Comparison of ENCODE assay signal across 24 cellular contexts in the genomic region with DNA sequence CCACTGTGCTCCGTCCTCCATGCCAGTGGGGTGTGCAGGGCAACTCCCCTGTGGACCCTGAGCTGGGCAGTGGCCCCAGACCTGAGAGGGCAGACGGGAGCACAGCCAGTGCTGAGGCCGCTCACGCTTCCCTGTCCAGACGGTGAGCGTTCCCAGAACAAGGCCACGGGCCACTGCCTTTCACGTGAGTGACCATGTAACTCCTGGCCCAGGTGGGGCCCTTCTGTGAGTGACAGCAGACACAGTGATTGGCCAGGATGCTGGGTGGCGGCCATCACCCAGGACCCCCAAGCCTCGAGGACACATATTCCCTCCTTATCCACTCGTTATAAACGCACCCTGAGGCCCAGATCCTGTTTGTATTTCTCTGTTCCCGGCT. TPM values are rescaled to one million over a fixed set of nuclear protein-coding genes. Genes with fewer than 3 reads are reported as not detected.
"Had no signal": no experiment of that assay in that cellular context is flagged by ENCODE, and none has a peak within 500 bp of the region (broad histone marks: within the 10 kb centered on the region; RNA-seq: fewer than 3 reads in every experiment).

No MANE protein-coding gene starts in this region.

- H3K9me3 ChIP-seq: ovary had no signal

- H3K4me2 ChIP-seq: hepatocyte had no signal

- H3K36me3 ChIP-seq: ovary, tibial nerve had no signal

- H3K79me2 ChIP-seq: hepatocyte had no signal

- H3K4me3 ChIP-seq: hepatocyte, ovary, tibial nerve had no signal

- H3K9me3 Mint-ChIP-seq: activated naive CD4-positive, alpha-beta T cell treated with anti-CD3 and anti-CD28 coated beads, Interleukin-2, amount 50 U/mL, for 72 hours; activated T-cell treated with anti-CD3 and anti-CD28 coated beads, Interleukin-2, amount 50 U/mL, for 24 hours; activated T-helper 17 cell treated with anti-CD3 and anti-CD28 coated beads, Interleukin-2, amount 50 U/mL, for 72 hours; dendritic cell treated with granulocyte-macrophage colony-stimulating factor and Interleukin-4, amounts not matched to agents 40 ng/mL and 50 ng/mL, for 4 days; stimulated activated effector memory CD8-positive, alpha-beta T cell treated with anti-CD3 and anti-CD28 coated beads, Interleukin-12 subunit alpha, Interleukin-12 subunit beta, amount 100 ng/mL, for 72 hours; stimulated activated naive CD8-positive, alpha-beta T cell treated with anti-CD3 and anti-CD28 coated beads, Interleukin-15, amount 100 ng/mL, for 72 hours; T-helper 1 cell treated with Interleukin-12 subunit alpha and Interleukin-12 subunit beta and Interleukin-4 antibody, amounts not matched to agents 30 μg/mL and 1 μg/mL, for 36 hours had no signal

- H3K4me3 Mint-ChIP-seq: activated B cell treated with CpG ODN at 0.5 μM for 24 hours; activated CD4-positive, alpha-beta T cell treated with anti-CD3 and anti-CD28 coated beads for 36 hours; activated T-cell treated with anti-CD3 and anti-CD28 coated beads, Interleukin-2, amount 50 U/mL, for 24 hours; activated T-helper 17 cell treated with anti-CD3 and anti-CD28 coated beads, Interleukin-2, amount 50 U/mL, for 72 hours; dendritic cell treated with granulocyte-macrophage colony-stimulating factor and Interleukin-4, amounts not matched to agents 40 ng/mL and 50 ng/mL, for 4 days; naive thymus-derived CD4-positive, alpha-beta T cell; stimulated activated effector memory CD8-positive, alpha-beta T cell treated with anti-CD3 and anti-CD28 coated beads, Interleukin-12 subunit alpha, Interleukin-12 subunit beta, amount 100 ng/mL, for 72 hours; stimulated activated naive CD8-positive, alpha-beta T cell treated with anti-CD3 and anti-CD28 coated beads, Interleukin-15, amount 100 ng/mL, for 72 hours; T-helper 1 cell treated with Interleukin-12 subunit alpha and Interleukin-12 subunit beta and Interleukin-4 antibody, amounts not matched to agents 30 μg/mL and 1 μg/mL, for 36 hours had no signal

- ATAC-seq: activated CD4-positive, alpha-beta T cell treated with anti-CD3 and anti-CD28 coated beads for 36 hours; activated naive CD4-positive, alpha-beta T cell treated with anti-CD3 and anti-CD28 coated beads, Interleukin-2, amount 50 U/mL, for 72 hours; activated T-helper 17 cell treated with anti-CD3 and anti-CD28 coated beads, Interleukin-2, amount 50 U/mL, for 72 hours; esophagus mucosa; naive thymus-derived CD4-positive, alpha-beta T cell; right cardiac atrium; stimulated activated effector memory CD8-positive, alpha-beta T cell treated with anti-CD3 and anti-CD28 coated beads, Interleukin-12 subunit alpha, Interleukin-12 subunit beta, amount 100 ng/mL, for 72 hours; stimulated activated naive CD8-positive, alpha-beta T cell treated with anti-CD3 and anti-CD28 coated beads, Interleukin-15, amount 100 ng/mL, for 72 hours had no signal

- DNase-seq: activated B cell treated with CpG ODN at 0.5 μM for 24 hours; activated CD4-positive, alpha-beta T cell treated with anti-CD3 and anti-CD28 coated beads for 36 hours; activated CD4-positive, alpha-beta T cell treated with anti-CD3 and anti-CD28 coated beads, Interleukin-2, amount 50 U/mL, for 4 hours; activated CD8-positive, alpha-beta memory T cell treated with anti-CD3 and anti-CD28 coated beads for 24 hours; activated CD8-positive, alpha-beta memory T cell treated with anti-CD3 and anti-CD28 coated beads, Interleukin-2, amount 50 U/mL, for 4 hours; activated T-cell treated with anti-CD3 and anti-CD28 coated beads, Interleukin-2, amount 50 U/mL, for 24 hours; amniotic stem cell; cerebellar nuclear complex; effector memory CD4-positive, alpha-beta T cell; foreskin melanocyte; glutamatergic neuron; naive thymus-derived CD4-positive, alpha-beta T cell; ovary; right cardiac atrium; stimulated activated CD4-positive, alpha-beta T cell treated with anti-CD3 and anti-CD28 coated beads, Interleukin-2, amount 100 ng/mL, for 24 hours; stimulated activated naive CD8-positive, alpha-beta T cell treated with anti-CD3 and anti-CD28 coated beads, Interleukin-15, amount 100 ng/mL, for 72 hours had no signal

- H3K27ac ChIP-seq: hepatocyte, ovary, tibial nerve had no signal

- H3K27me3 Mint-ChIP-seq: activated CD4-positive, alpha-beta T cell treated with anti-CD3 and anti-CD28 coated beads for 36 hours; activated T-cell treated with anti-CD3 and anti-CD28 coated beads, Interleukin-2, amount 50 U/mL, for 24 hours; activated T-helper 17 cell treated with anti-CD3 and anti-CD28 coated beads, Interleukin-2, amount 50 U/mL, for 72 hours had no signal

- H3K4me1 Mint-ChIP-seq: activated B cell treated with CpG ODN at 0.5 μM for 24 hours; activated CD4-positive, alpha-beta T cell treated with anti-CD3 and anti-CD28 coated beads for 36 hours had no signal

- H2AFZ ChIP-seq: hepatocyte had no signal

- H3K36me3 Mint-ChIP-seq: activated naive CD4-positive, alpha-beta T cell treated with anti-CD3 and anti-CD28 coated beads, Interleukin-2, amount 50 U/mL, for 72 hours had no signal

- H3K27ac Mint-ChIP-seq: activated B cell treated with CpG ODN at 0.5 μM for 24 hours; activated CD4-positive, alpha-beta T cell treated with anti-CD3 and anti-CD28 coated beads for 36 hours; activated naive CD4-positive, alpha-beta T cell treated with anti-CD3 and anti-CD28 coated beads, Interleukin-2, amount 50 U/mL, for 72 hours; activated T-cell treated with anti-CD3 and anti-CD28 coated beads, Interleukin-2, amount 50 U/mL, for 24 hours; activated T-helper 17 cell treated with anti-CD3 and anti-CD28 coated beads, Interleukin-2, amount 50 U/mL, for 72 hours; dendritic cell treated with granulocyte-macrophage colony-stimulating factor and Interleukin-4, amounts not matched to agents 40 ng/mL and 50 ng/mL, for 4 days; naive thymus-derived CD4-positive, alpha-beta T cell; stimulated activated effector memory CD8-positive, alpha-beta T cell treated with anti-CD3 and anti-CD28 coated beads, Interleukin-12 subunit alpha, Interleukin-12 subunit beta, amount 100 ng/mL, for 72 hours; T-helper 1 cell treated with Interleukin-12 subunit alpha and Interleukin-12 subunit beta and Interleukin-4 antibody, amounts not matched to agents 30 μg/mL and 1 μg/mL, for 36 hours had no signal

- H3K27me3 ChIP-seq: ovary had no signal

RNA-seq across cellular contexts. Expression of gene NSG1, which starts 10.5 kb away (rescaled TPM):
- total RNA-seq: activated B cell treated with CpG ODN at 0.5 μM for 24 hours had no signal
